18 cellular contexts compared by ENCODE assay signal in genomic region chr11:70826950-70827349, GRCh38.
A peak's percentile ranks its signal among the peaks of the same experiment; 100 is the strongest.
DNase-seq lines count a peak whose midpoint lies in the region; ATAC-seq, FAIRE-seq and TF ChIP-seq lines count a peak whose summit lies in the region.
"Had no signal": no experiment of that assay in that cellular context is flagged by ENCODE, and none has a peak within 500 bp of the region (broad histone marks: within the 10 kb centered on the region; RNA-seq: fewer than 3 reads in every experiment).

No MANE protein-coding gene starts in this region.

- TF ChIP-seq POLR2A in adrenal gland (IDR thresholded peaks at IDR 0.05) = no peak
- TF ChIP-seq POLR2A in thyroid gland (IDR thresholded peaks at IDR 0.05) = no peak
- TF ChIP-seq POLR2A in H54 (IDR thresholded peaks at IDR 0.05; ENCODE audit: low read depth, low read length) = no peak

- H3K4me3 Mint-ChIP-seq in nephron progenitor cell = peak overlapping the region; percentile 63
- no peak overlapping the region for H3K4me3 Mint-ChIP-seq in activated CD8-positive, alpha-beta memory T cell treated with anti-CD3 and anti-CD28 coated beads, Interleukin-2, amount 10 ng/mL, durations not matched to agents 7 days and 5 days
- H3K4me3 Mint-ChIP-seq: CD8-positive, alpha-beta T cell; stimulated activated naive CD8-positive, alpha-beta T cell treated with anti-CD3 and anti-CD28 coated beads, Interleukin-15, Interleukin-2, amounts not matched to agents 100 ng/mL and 50 ng/mL, for 24 hours had no signal

- H3K4me1 ChIP-seq in heart right ventricle (peaks cover 0 to 29% (median 6%) of the 10 kb centered on the region in 9 donors), adrenal gland (replicated peaks in 1 of 2) (peaks cover 11% of the 10 kb centered on the region in 2 donors), thyroid gland (peaks cover 5 to 6% of the 10 kb centered on the region in 2 donors)
- H3K4me1 ChIP-seq: right lobe of liver had no signal

- no peak for FAIRE-seq in H54 (lab: Jason Lieb, UNC)
- FAIRE-seq: H1 had no signal

- no peak overlapping the region for H3K27ac Mint-ChIP-seq in nephron progenitor cell
- H3K27ac Mint-ChIP-seq in activated CD8-positive, alpha-beta memory T cell treated with anti-CD3 and anti-CD28 coated beads, Interleukin-2, amount 10 ng/mL, durations not matched to agents 7 days and 5 days = no peak overlapping the region
- H3K27ac Mint-ChIP-seq: CD8-positive, alpha-beta T cell; stimulated activated naive CD8-positive, alpha-beta T cell treated with anti-CD3 and anti-CD28 coated beads, Interleukin-15, Interleukin-2, amounts not matched to agents 100 ng/mL and 50 ng/mL, for 24 hours had no signal

- H3K36me3 ChIP-seq in heart right ventricle (no peaks in the 10 kb centered on the region), adrenal gland (replicated peaks in 1 of 2) (no peaks in the 10 kb centered on the region), thyroid gland (no peaks in the 10 kb centered on the region)
- H3K36me3 ChIP-seq: MG63, right lobe of liver had no signal

- H3K27ac ChIP-seq in heart right ventricle (no peak overlapping the region), adrenal gland (no peak overlapping the region), thyroid gland (peak overlapping the region in 2 of 3 donors; percentile 40 to 49)
- H3K27ac ChIP-seq: right lobe of liver had no signal

- intact Hi-C loops in heart right ventricle (cut with DNase I) (no loop called here), cardiac septum (cut with DNase I) (no loop called here), adrenal gland (cut with DNase I) (no loop called here), thyroid gland (cut with DNase I) (no loop called here)

- H3K27me3 ChIP-seq in heart right ventricle = peaks cover 0 to 74% (median 50%) of the 10 kb centered on the region in 7 donors
- H3K27me3 ChIP-seq in adrenal gland = no peaks in the 10 kb centered on the region
- no peaks in the 10 kb centered on the region for H3K27me3 ChIP-seq in thyroid gland
- H3K27me3 ChIP-seq: right lobe of liver had no signal

- DNase-seq in heart right ventricle (no peak), cardiac septum (ENCODE audit: low spot score) (no peak), adrenal gland (peak in 5 of 7 donors; percentile 22 to 35 (median 29)), nephron progenitor cell (no peak), thyroid gland (peak in 1 of 2 donors; percentile 17), H54 (ENCODE audit: insufficient read length, low spot score) (no peak)
- no peak for DNase-seq in stimulated activated CD4-positive, alpha-beta T cell treated with anti-CD3 and anti-CD28 coated beads, Interleukin-15, amount 100 ng/mL, for 24 hours
- DNase-seq in activated CD8-positive, alpha-beta memory T cell treated with anti-CD3 and anti-CD28 coated beads, Interleukin-2, amount 10 ng/mL, durations not matched to agents 7 days and 5 days = no peak
- DNase-seq: activated CD4-positive, alpha-beta T cell treated with anti-CD3 and anti-CD28 coated beads, Interleukin-2, amount 50 U/mL, for 1 hour; CD8-positive, alpha-beta T cell; DND-41; IMR-90; MG63; right lobe of liver; stimulated activated CD4-positive, alpha-beta T cell treated with anti-CD3 and anti-CD28 coated beads, Interleukin-2, amount 100 ng/mL, for 24 hours; T-helper 1 cell had no signal

- H3K4me3 ChIP-seq in heart right ventricle = peak overlapping the region in 7 of 10 donors; percentile 27 to 48 (median 31)
- H3K4me3 ChIP-seq in adrenal gland = peak overlapping the region in 1 of 4 donors; percentile 34
- H3K4me3 ChIP-seq in thyroid gland (replicated peaks in 1 of 3) = peak overlapping the region in 1 of 3 donors; percentile 22
- H3K4me3 ChIP-seq: MG63, right lobe of liver had no signal

- no peak for TF ChIP-seq CTCF in heart right ventricle (IDR thresholded peaks at IDR 0.05)
- TF ChIP-seq CTCF in adrenal gland (IDR thresholded peaks at IDR 0.05) = no peak
- TF ChIP-seq CTCF in nephron progenitor cell (IDR thresholded peaks at IDR 0.05) = no peak
- no peak for TF ChIP-seq CTCF in thyroid gland (IDR thresholded peaks at IDR 0.05)

- peak in 1 of 8 donors; percentile 13 for ATAC-seq in heart right ventricle
- no peak for ATAC-seq in activated CD8-positive, alpha-beta memory T cell treated with anti-CD3 and anti-CD28 coated beads, Interleukin-2, amount 10 ng/mL, durations not matched to agents 7 days and 5 days
- ATAC-seq: CD8-positive, alpha-beta T cell; right lobe of liver had no signal

- peaks cover 60% of the 10 kb centered on the region for H3K27me3 Mint-ChIP-seq in nephron progenitor cell (ENCODE audit: low read depth, poor library complexity)
- peaks cover 40% of the 10 kb centered on the region for H3K27me3 Mint-ChIP-seq in activated CD8-positive, alpha-beta memory T cell treated with anti-CD3 and anti-CD28 coated beads, Interleukin-2, amount 10 ng/mL, durations not matched to agents 7 days and 5 days

- H3K9me3 ChIP-seq in heart right ventricle (no peaks in the 10 kb centered on the region), adrenal gland (replicated peaks in 1 of 3) (no peaks in the 10 kb centered on the region), thyroid gland (no peaks in the 10 kb centered on the region)
- H3K9me3 ChIP-seq: MG63, right lobe of liver had no signal

- CTCF ChIA-PET in activated CD8-positive, alpha-beta memory T cell treated with anti-CD3 and anti-CD28 coated beads, Interleukin-2, amount 10 ng/mL, durations not matched to agents 7 days and 5 days (lab: Charles Lee) = interaction anchor here (1.5 kb wide), 1 partner anchor 12 kb away, joined by 5 read pairs; no protein-coding TSS in a partner anchor

- no peaks in the 10 kb centered on the region for H3K36me3 Mint-ChIP-seq in nephron progenitor cell (ENCODE audit: low read depth)
- H3K36me3 Mint-ChIP-seq in activated CD8-positive, alpha-beta memory T cell treated with anti-CD3 and anti-CD28 coated beads, Interleukin-2, amount 10 ng/mL, durations not matched to agents 7 days and 5 days = no peaks in the 10 kb centered on the region
- H3K36me3 Mint-ChIP-seq: CD8-positive, alpha-beta T cell had no signal

- H3K9me3 Mint-ChIP-seq in nephron progenitor cell = no peaks in the 10 kb centered on the region
- H3K9me3 Mint-ChIP-seq in activated CD8-positive, alpha-beta memory T cell treated with anti-CD3 and anti-CD28 coated beads, Interleukin-2, amount 10 ng/mL, durations not matched to agents 7 days and 5 days (ENCODE audit: low read depth) = no peaks in the 10 kb centered on the region
- H3K9me3 Mint-ChIP-seq: CD8-positive, alpha-beta T cell; stimulated activated naive CD8-positive, alpha-beta T cell treated with anti-CD3 and anti-CD28 coated beads, Interleukin-15, Interleukin-2, amounts not matched to agents 100 ng/mL and 50 ng/mL, for 24 hours had no signal

- peaks cover 44% of the 10 kb centered on the region for H3K4me1 Mint-ChIP-seq in nephron progenitor cell
- H3K4me1 Mint-ChIP-seq in activated CD8-positive, alpha-beta memory T cell treated with anti-CD3 and anti-CD28 coated beads, Interleukin-2, amount 10 ng/mL, durations not matched to agents 7 days and 5 days = no peaks in the 10 kb centered on the region

- 5 to 10% methylated on average over 6 of the region's 6 CpGs for WGBS in heart right ventricle, 2 donors
- WGBS in adrenal gland, 4 donors = 2 to 5% (median 3%) methylated on average over 6 of the region's 6 CpGs
- 8 to 17% methylated on average over 6 of the region's 6 CpGs for WGBS in thyroid gland, 2 donors

Comparison
In these comparisons a context has a peak if more than half of its experiments do, and no peak if none do; other contexts are left out.
1. DNase-seq: peak in adrenal gland (5 of 7); none in heart right ventricle (0 of 2), cardiac septum (single experiment), nephron progenitor cell (single experiment), stimulated activated CD4-positive, alpha-beta T cell treated with anti-CD3 and anti-CD28 coated beads, Interleukin-15, amount 100 ng/mL, for 24 hours (single experiment), activated CD8-positive, alpha-beta memory T cell treated with anti-CD3 and anti-CD28 coated beads, Interleukin-2, amount 10 ng/mL, durations not matched to agents 7 days and 5 days (single experiment) and H54 (single experiment).
2. H3K27ac ChIP-seq: peak in thyroid gland (2 of 3); none in heart right ventricle (0 of 10) and adrenal gland (0 of 5).